Comparison of ENCODE assay signal across 8 cellular contexts in the genomic region with DNA sequence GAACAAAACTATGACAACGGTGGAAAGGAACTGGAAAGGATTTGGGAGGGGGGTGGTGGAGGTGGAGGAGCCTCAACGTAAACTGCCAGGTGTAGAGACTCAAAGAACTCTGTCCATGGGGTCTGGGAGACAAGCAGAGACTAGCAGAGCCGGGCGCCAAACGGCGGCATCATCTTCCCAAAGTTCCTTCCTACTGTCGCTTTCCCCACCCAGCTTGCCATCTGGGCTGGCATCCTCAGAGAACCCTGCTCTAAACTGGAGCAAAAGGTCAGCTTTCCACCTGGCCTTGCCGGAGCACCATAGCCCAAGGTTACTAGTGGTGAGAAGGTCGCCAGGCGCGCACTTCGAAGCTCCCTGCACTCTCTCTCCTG. TPM values are rescaled to one million over a fixed set of nuclear protein-coding genes. Genes with fewer than 3 reads are reported as not detected.
DNase-seq lines count a peak whose midpoint lies in the region; ATAC-seq, FAIRE-seq and TF ChIP-seq lines count a peak whose summit lies in the region.

No MANE protein-coding gene starts in this region.

- intact Hi-C loops in kidney (cut with DNase I): no loop called here

- H3K4me3 ChIP-seq in kidney (ENCODE audit: low read length in 2 of 2): peak overlapping the region in 1 of 2 donors; percentile 41
- peak overlapping the region; percentile 59 for H3K4me3 ChIP-seq in suprapubic skin

- peak overlapping the region; percentile 75 to 93 for H3K9ac ChIP-seq in kidney (ENCODE audit: low read length in 2 of 2)

- no peak for ATAC-seq in activated T-helper 17 cell treated with anti-CD3 and anti-CD28 coated beads, Interleukin-2, amount 50 U/mL, for 72 hours (replicated peaks)

- H3K9me3 ChIP-seq in kidney (ENCODE audit: control insufficient read depth in 1 of 2, low read length in 2 of 2) (no peaks in the 10 kb centered on the region), suprapubic skin (no peaks in the 10 kb centered on the region)

- H3K27me3 ChIP-seq in suprapubic skin: no peaks in the 10 kb centered on the region

- TF ChIP-seq CTCF in kidney (IDR thresholded peaks at IDR 0.05; ENCODE audit: borderline replicate concordance, extremely low read depth, insufficient read depth) (no peak), suprapubic skin (IDR thresholded peaks at IDR 0.05) (no peak)

- no peak for DNase-seq in T-helper 1 cell
- DNase-seq in kidney: no peak
- no peak for DNase-seq in suprapubic skin (ENCODE audit: low spot score in 2 of 2)
- no peak for DNase-seq in Kasumi-1 (lab: John Stamatoyannopoulos, UW)
- no peak for DNase-seq in HT-29 (ENCODE audit: low spot score)
- no peak for DNase-seq in NCI-H1436 treated with DMSO at 0.1 percent for 48 hours (lab: John Stamatoyannopoulos, UW)

- TF ChIP-seq EP300 in suprapubic skin (IDR thresholded peaks at IDR 0.05): no peak

- H3K27me3 Mint-ChIP-seq in T-helper 1 cell treated with Interleukin-12 subunit alpha and Interleukin-12 subunit beta and Interleukin-4 antibody, amounts not matched to agents 30 μg/mL and 1 μg/mL, for 36 hours (ENCODE audit: low read depth): no peaks in the 10 kb centered on the region
- H3K27me3 Mint-ChIP-seq in activated T-helper 17 cell treated with anti-CD3 and anti-CD28 coated beads, Interleukin-2, amount 50 U/mL, for 72 hours: no peaks in the 10 kb centered on the region

- H3K4me3 Mint-ChIP-seq in T-helper 1 cell treated with Interleukin-12 subunit alpha and Interleukin-12 subunit beta and Interleukin-4 antibody, amounts not matched to agents 30 μg/mL and 1 μg/mL, for 36 hours: peak overlapping the region; percentile 87
- H3K4me3 Mint-ChIP-seq in activated T-helper 17 cell treated with anti-CD3 and anti-CD28 coated beads, Interleukin-2, amount 50 U/mL, for 72 hours: peak overlapping the region; percentile 93

- FAIRE-seq in kidney (lab: Jason Lieb, UNC): no peak

- H3K36me3 ChIP-seq in kidney (ENCODE audit: control insufficient read depth in 1 of 2, insufficient read depth in 2 of 2, low read length in 2 of 2) (no peaks in the 10 kb centered on the region), suprapubic skin (no peaks in the 10 kb centered on the region)

- H3K9me3 Mint-ChIP-seq in T-helper 1 cell treated with Interleukin-12 subunit alpha and Interleukin-12 subunit beta and Interleukin-4 antibody, amounts not matched to agents 30 μg/mL and 1 μg/mL, for 36 hours: no peaks in the 10 kb centered on the region
- no peaks in the 10 kb centered on the region for H3K9me3 Mint-ChIP-seq in activated T-helper 17 cell treated with anti-CD3 and anti-CD28 coated beads, Interleukin-2, amount 50 U/mL, for 72 hours

- H3K27ac ChIP-seq in kidney (ENCODE audit: low read depth in 2 of 2, low read length in 2 of 2) (peak overlapping the region; percentile 93 to 99), suprapubic skin (peak overlapping the region; percentile 99)

- H3K4me1 ChIP-seq in kidney (ENCODE audit: control insufficient read depth in 1 of 2, insufficient read depth in 1 of 2, low read depth in 1 of 2, low read length in 2 of 2) (peaks cover 31 to 34% of the 10 kb centered on the region in 2 donors), suprapubic skin (peaks cover 84% of the 10 kb centered on the region)

- peak overlapping the region; percentile 86 for H3K27ac Mint-ChIP-seq in T-helper 1 cell treated with Interleukin-12 subunit alpha and Interleukin-12 subunit beta and Interleukin-4 antibody, amounts not matched to agents 30 μg/mL and 1 μg/mL, for 36 hours
- peak overlapping the region; percentile 98 for H3K27ac Mint-ChIP-seq in activated T-helper 17 cell treated with anti-CD3 and anti-CD28 coated beads, Interleukin-2, amount 50 U/mL, for 72 hours

- peaks cover 59% of the 10 kb centered on the region for H3K4me1 Mint-ChIP-seq in T-helper 1 cell treated with Interleukin-12 subunit alpha and Interleukin-12 subunit beta and Interleukin-4 antibody, amounts not matched to agents 30 μg/mL and 1 μg/mL, for 36 hours (ENCODE audit: low read depth)
- peaks cover 30% of the 10 kb centered on the region for H3K4me1 Mint-ChIP-seq in activated T-helper 17 cell treated with anti-CD3 and anti-CD28 coated beads, Interleukin-2, amount 50 U/mL, for 72 hours

- TF ChIP-seq POLR2A in suprapubic skin (IDR thresholded peaks at IDR 0.05): no peak

- WGBS in suprapubic skin: 25% methylated on average over 9 of the region's 12 CpGs

- peaks cover 8% of the 10 kb centered on the region for H3K36me3 Mint-ChIP-seq in T-helper 1 cell treated with Interleukin-12 subunit alpha and Interleukin-12 subunit beta and Interleukin-4 antibody, amounts not matched to agents 30 μg/mL and 1 μg/mL, for 36 hours (ENCODE audit: low read depth)
- H3K36me3 Mint-ChIP-seq in activated T-helper 17 cell treated with anti-CD3 and anti-CD28 coated beads, Interleukin-2, amount 50 U/mL, for 72 hours (ENCODE audit: low read depth): peaks cover 11% of the 10 kb centered on the region

RNA-seq across cellular contexts. Expression of gene IRF2BPL, which starts 4.0 kb away (rescaled TPM):
- 10 to 100 TPM; 14.2 to 25.5 TPM for total RNA-seq in activated T-helper 17 cell treated with anti-CD3 and anti-CD28 coated beads, Interleukin-2, amount 50 U/mL, for 72 hours
- 97.1 TPM for total RNA-seq in kidney
- polyA plus RNA-seq in kidney (ENCODE audit: insufficient read depth, low read depth, low replicate concordance): 15.7 TPM
- 10 to 100 TPM; 44.7 to 72.7 (median 65.6) TPM for total RNA-seq in suprapubic skin
- 25.7 and 31.9 TPM in 2 replicates for total RNA-seq in HT-29 (2014; rRNA removed; shearing (Covaris generic))
